In the genomic region with DNA sequence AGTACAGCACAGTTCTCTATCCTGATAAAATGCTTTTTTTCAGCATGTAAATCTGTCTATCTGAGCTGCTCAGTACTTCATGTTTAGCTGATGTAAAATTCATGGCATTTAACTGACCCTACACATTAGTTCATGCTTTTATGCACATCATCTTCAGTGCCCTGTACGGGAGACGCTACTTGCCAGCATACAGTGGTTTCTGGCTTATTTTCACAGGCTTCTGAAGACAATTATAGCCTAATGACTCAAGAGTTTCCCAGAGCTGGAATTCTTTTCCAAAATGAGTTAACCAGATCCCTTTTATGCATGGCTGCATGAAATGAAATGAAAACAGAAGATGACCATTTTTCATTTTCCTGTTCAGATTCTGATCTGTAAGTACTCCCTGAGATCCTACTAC, we compare ENCODE assay signal across 22 cellular contexts.
A peak's percentile ranks its signal among the peaks of the same experiment; 100 is the strongest.
DNase-seq lines count a peak whose midpoint lies in the region; ATAC-seq, FAIRE-seq and TF ChIP-seq lines count a peak whose summit lies in the region.
"Had no signal": no experiment of that assay in that cellular context is flagged by ENCODE, and none has a peak within 500 bp of the region (broad histone marks: within the 10 kb centered on the region; RNA-seq: fewer than 3 reads in every experiment).

No MANE protein-coding gene starts in this region.

- H3K4me1 ChIP-seq in mammary epithelial cell (ENCODE audit: insufficient read depth, low read length) (no peaks in the 10 kb centered on the region), breast epithelium (no peaks in the 10 kb centered on the region), astrocyte (ENCODE audit: insufficient read depth, low read length) (peaks cover 14% of the 10 kb centered on the region), heart right ventricle (peaks cover 0 to 18% (median 7%) of the 10 kb centered on the region in 9 donors)
- H3K4me1 ChIP-seq: right lobe of liver had no signal

- peak overlapping the region; percentile 17 for H2AFZ ChIP-seq in mammary epithelial cell (ENCODE audit: low read depth, low read length)
- no peak overlapping the region for H2AFZ ChIP-seq in astrocyte (ENCODE audit: low read depth, low read length)

- CTCF ChIA-PET in mammary epithelial cell (lab: Charles Lee; ENCODE audit: low non-redundant PET): no interaction called here

- H3K27me3 ChIP-seq in mammary epithelial cell (ENCODE audit: insufficient read depth, low read length): no peaks in the 10 kb centered on the region
- H3K27me3 ChIP-seq in breast epithelium: no peaks in the 10 kb centered on the region
- no peaks in the 10 kb centered on the region for H3K27me3 ChIP-seq in astrocyte (ENCODE audit: insufficient read depth, low read length)
- no peaks in the 10 kb centered on the region for H3K27me3 ChIP-seq in heart right ventricle
- H3K27me3 ChIP-seq: dorsolateral prefrontal cortex, esophagus squamous epithelium, right lobe of liver had no signal

- no TSS peak for BruUV-seq in mammary epithelial cell (replicated peaks; lab: Mats Ljungman, UMichigan)

- dilution Hi-C loops in mammary epithelial cell (cut with HindIII; ENCODE audit: low sequenced_read_pairs): no loop called here

- no peaks in the 10 kb centered on the region for H3K36me3 Mint-ChIP-seq in astrocyte (ENCODE audit: low read depth, unreplicated experiment)
- H3K36me3 Mint-ChIP-seq: T-cell, WTC11 had no signal

- no peaks in the 10 kb centered on the region for H3K79me2 ChIP-seq in mammary epithelial cell (ENCODE audit: insufficient read depth, low read length)
- H3K79me2 ChIP-seq in astrocyte (ENCODE audit: insufficient read depth, low read length): no peaks in the 10 kb centered on the region

- DNase-seq in mammary epithelial cell: no peak
- DNase-seq in breast epithelium (ENCODE audit: low spot score in 2 of 2): no peak
- peak; percentile 96 for DNase-seq in astrocyte (ENCODE audit: low read depth)
- no peak for DNase-seq in heart right ventricle
- peak; percentile 39 for DNase-seq in stromal cell of bone marrow (ENCODE audit: low read depth)
- DNase-seq in GM19240 (ENCODE audit: insufficient read length, low spot score): no peak
- DNase-seq in SHP77 (lab: John Stamatoyannopoulos, UW): no peak
- DNase-seq: 8988T; amygdala; dorsolateral prefrontal cortex; esophagus squamous epithelium; H7; NCI-H510A treated with DMSO at 0.1 percent for 48 hours; right lobe of liver; stimulated activated CD4-positive, alpha-beta T cell treated with anti-CD3 and anti-CD28 coated beads, Interleukin-4, amount 100 ng/mL, for 1 hour; stimulated activated CD8-positive, alpha-beta memory T cell treated with anti-CD3 and anti-CD28 coated beads, Interleukin-4, amount 100 ng/mL, for 48 hours; T-cell had no signal

- H3K27ac ChIP-seq in mammary epithelial cell (ENCODE audit: insufficient read depth, low read depth, low read length): no peak overlapping the region
- no peak overlapping the region for H3K27ac ChIP-seq in breast epithelium
- peak overlapping the region; percentile 44 for H3K27ac ChIP-seq in astrocyte (ENCODE audit: low read depth, low read length)
- H3K27ac ChIP-seq in heart right ventricle: peak overlapping the region in 9 of 10 donors; percentile 7 to 73 (median 27)
- H3K27ac ChIP-seq: dorsolateral prefrontal cortex, esophagus squamous epithelium, right lobe of liver, thoracic aorta had no signal

- no peak overlapping the region for H3K4me3 Mint-ChIP-seq in astrocyte (ENCODE audit: unreplicated experiment)
- H3K4me3 Mint-ChIP-seq: activated T-helper 17 cell treated with anti-CD3 and anti-CD28 coated beads, Interleukin-2, amount 50 U/mL, for 72 hours; T-cell; WTC11 had no signal

- H3K4me2 ChIP-seq in mammary epithelial cell (ENCODE audit: insufficient read depth, low read depth, low read length): no peak overlapping the region
- H3K4me2 ChIP-seq in astrocyte (ENCODE audit: low read length): peak overlapping the region; percentile 58

- H3K9ac ChIP-seq in mammary epithelial cell (ENCODE audit: insufficient read depth, low read length) (no peak overlapping the region), astrocyte (ENCODE audit: low read length) (peak overlapping the region; percentile 8)

- TF ChIP-seq POLR2A in breast epithelium (IDR thresholded peaks at IDR 0.05): no peak

- WGBS in mammary epithelial cell (ENCODE audit: low coverage, missing lambda C conversion rate): 0% methylated on average over 2 of the region's 2 CpGs
- WGBS in heart right ventricle, 2 donors: 21 to 22% methylated on average over 2 of the region's 2 CpGs

- no peaks in the 10 kb centered on the region for H3K9me3 Mint-ChIP-seq in astrocyte (ENCODE audit: unreplicated experiment)
- H3K9me3 Mint-ChIP-seq: activated T-helper 17 cell treated with anti-CD3 and anti-CD28 coated beads, Interleukin-2, amount 50 U/mL, for 72 hours; WTC11 had no signal

- ATAC-seq in heart right ventricle (peak in 6 of 8 donors; percentile 47 to 78 (median 67)), GM21825 (IDR thresholded peaks at IDR 0.05; ENCODE audit: unreplicated experiment) (no peak)
- ATAC-seq: activated T-helper 17 cell treated with anti-CD3 and anti-CD28 coated beads, Interleukin-2, amount 50 U/mL, for 72 hours; right lobe of liver; T-cell; WTC11 had no signal

- intact Hi-C loops in mammary epithelial cell (cut with micrococcal nuclease): no loop called here
- intact Hi-C loops in breast epithelium (cut with DNase I; ENCODE audit: low total_unique reads): no loop called here
- intact Hi-C loops in heart right ventricle (cut with DNase I): no loop called here

- TF ChIP-seq CTCF in mammary epithelial cell (conservative IDR thresholded peaks at IDR 0.05 in 1 of 2, IDR thresholded peaks at IDR 0.05 in 1 of 2; ENCODE audit: extremely low read depth in 1 of 2, insufficient read depth in 1 of 2, low read depth in 1 of 2, low read length in 2 of 2) (no peak), breast epithelium (IDR thresholded peaks at IDR 0.05) (no peak), astrocyte (IDR thresholded peaks at IDR 0.05; ENCODE audit: insufficient read depth, low read depth, low read length) (no peak), heart right ventricle (IDR thresholded peaks at IDR 0.05) (no peak)

- H3K27me3 Mint-ChIP-seq in astrocyte (ENCODE audit: low read depth, unreplicated experiment): no peaks in the 10 kb centered on the region
- H3K27me3 Mint-ChIP-seq: activated T-helper 17 cell treated with anti-CD3 and anti-CD28 coated beads, Interleukin-2, amount 50 U/mL, for 72 hours; T-cell had no signal

- no peaks in the 10 kb centered on the region for H3K36me3 ChIP-seq in mammary epithelial cell (ENCODE audit: insufficient read depth, low read length)
- no peaks in the 10 kb centered on the region for H3K36me3 ChIP-seq in breast epithelium
- H3K36me3 ChIP-seq in astrocyte (ENCODE audit: insufficient read depth, low read length): no peaks in the 10 kb centered on the region
- no peaks in the 10 kb centered on the region for H3K36me3 ChIP-seq in heart right ventricle
- H3K36me3 ChIP-seq: esophagus squamous epithelium, right lobe of liver, thoracic aorta had no signal

- H3K4me3 ChIP-seq in mammary epithelial cell (replicated peaks in 1 of 3; ENCODE audit: insufficient read depth in 1 of 3, low read depth in 2 of 3, low read length in 3 of 3): no peak overlapping the region
- H3K4me3 ChIP-seq in breast epithelium: no peak overlapping the region
- no peak overlapping the region for H3K4me3 ChIP-seq in astrocyte (ENCODE audit: insufficient read depth, low read depth, low read length)
- H3K4me3 ChIP-seq in heart right ventricle: no peak overlapping the region
- H3K4me3 ChIP-seq: dorsolateral prefrontal cortex, esophagus squamous epithelium, right lobe of liver, thoracic aorta had no signal

- no peak overlapping the region for H3K27ac Mint-ChIP-seq in astrocyte (ENCODE audit: unreplicated experiment)
- H3K27ac Mint-ChIP-seq: activated T-helper 17 cell treated with anti-CD3 and anti-CD28 coated beads, Interleukin-2, amount 50 U/mL, for 72 hours; T-cell; WTC11 had no signal

- H4K20me1 ChIP-seq in mammary epithelial cell (ENCODE audit: insufficient read depth, low read length): no peaks in the 10 kb centered on the region
- no peaks in the 10 kb centered on the region for H4K20me1 ChIP-seq in astrocyte (ENCODE audit: insufficient read depth, low read length)

- peaks cover 6% of the 10 kb centered on the region for H3K4me1 Mint-ChIP-seq in astrocyte (ENCODE audit: low read depth, unreplicated experiment)
- H3K4me1 Mint-ChIP-seq: activated T-helper 17 cell treated with anti-CD3 and anti-CD28 coated beads, Interleukin-2, amount 50 U/mL, for 72 hours; T-cell; WTC11 had no signal

- no peaks in the 10 kb centered on the region for H3K9me3 ChIP-seq in mammary epithelial cell (replicated peaks; ENCODE audit: insufficient read depth, low read length)
- no peaks in the 10 kb centered on the region for H3K9me3 ChIP-seq in breast epithelium
- no peaks in the 10 kb centered on the region for H3K9me3 ChIP-seq in astrocyte (ENCODE audit: insufficient read depth, low read depth, low read length)
- no peaks in the 10 kb centered on the region for H3K9me3 ChIP-seq in heart right ventricle
- H3K9me3 ChIP-seq: esophagus squamous epithelium, right lobe of liver, thoracic aorta had no signal

- in situ Hi-C loops in mammary epithelial cell (cut with MboI; ENCODE audit: low sequenced_read_pairs in 2 of 2): no loop called here

- FAIRE-seq in astrocyte (lab: Jason Lieb, UNC): no peak
- FAIRE-seq: G401.6 had no signal

Comparison
In these comparisons a context has a peak if more than half of its experiments do, and no peak if none do; other contexts are left out.
1. DNase-seq: peak in astrocyte (single experiment) and stromal cell of bone marrow (single experiment); none in mammary epithelial cell (single experiment), breast epithelium (0 of 2), heart right ventricle (0 of 2), GM19240 (single experiment) and SHP77 (0 of 2).
2. H3K27ac ChIP-seq: peak in astrocyte (single experiment) and heart right ventricle (9 of 10); none in mammary epithelial cell (single experiment) and breast epithelium (0 of 2).